In genomic region chr9:27511771-27512170, GRCh38 we compare ENCODE assay signal across 2 cellular contexts.
TF ChIP-seq lines count a peak whose summit lies in the region.

No MANE protein-coding gene starts in this region.

TF ChIP-seq in GM23338, 12 proteins besides CTCF, POLR2A, EP300 and RAD21 (continued from another document):
- TF ChIP-seq, protein P1, sequence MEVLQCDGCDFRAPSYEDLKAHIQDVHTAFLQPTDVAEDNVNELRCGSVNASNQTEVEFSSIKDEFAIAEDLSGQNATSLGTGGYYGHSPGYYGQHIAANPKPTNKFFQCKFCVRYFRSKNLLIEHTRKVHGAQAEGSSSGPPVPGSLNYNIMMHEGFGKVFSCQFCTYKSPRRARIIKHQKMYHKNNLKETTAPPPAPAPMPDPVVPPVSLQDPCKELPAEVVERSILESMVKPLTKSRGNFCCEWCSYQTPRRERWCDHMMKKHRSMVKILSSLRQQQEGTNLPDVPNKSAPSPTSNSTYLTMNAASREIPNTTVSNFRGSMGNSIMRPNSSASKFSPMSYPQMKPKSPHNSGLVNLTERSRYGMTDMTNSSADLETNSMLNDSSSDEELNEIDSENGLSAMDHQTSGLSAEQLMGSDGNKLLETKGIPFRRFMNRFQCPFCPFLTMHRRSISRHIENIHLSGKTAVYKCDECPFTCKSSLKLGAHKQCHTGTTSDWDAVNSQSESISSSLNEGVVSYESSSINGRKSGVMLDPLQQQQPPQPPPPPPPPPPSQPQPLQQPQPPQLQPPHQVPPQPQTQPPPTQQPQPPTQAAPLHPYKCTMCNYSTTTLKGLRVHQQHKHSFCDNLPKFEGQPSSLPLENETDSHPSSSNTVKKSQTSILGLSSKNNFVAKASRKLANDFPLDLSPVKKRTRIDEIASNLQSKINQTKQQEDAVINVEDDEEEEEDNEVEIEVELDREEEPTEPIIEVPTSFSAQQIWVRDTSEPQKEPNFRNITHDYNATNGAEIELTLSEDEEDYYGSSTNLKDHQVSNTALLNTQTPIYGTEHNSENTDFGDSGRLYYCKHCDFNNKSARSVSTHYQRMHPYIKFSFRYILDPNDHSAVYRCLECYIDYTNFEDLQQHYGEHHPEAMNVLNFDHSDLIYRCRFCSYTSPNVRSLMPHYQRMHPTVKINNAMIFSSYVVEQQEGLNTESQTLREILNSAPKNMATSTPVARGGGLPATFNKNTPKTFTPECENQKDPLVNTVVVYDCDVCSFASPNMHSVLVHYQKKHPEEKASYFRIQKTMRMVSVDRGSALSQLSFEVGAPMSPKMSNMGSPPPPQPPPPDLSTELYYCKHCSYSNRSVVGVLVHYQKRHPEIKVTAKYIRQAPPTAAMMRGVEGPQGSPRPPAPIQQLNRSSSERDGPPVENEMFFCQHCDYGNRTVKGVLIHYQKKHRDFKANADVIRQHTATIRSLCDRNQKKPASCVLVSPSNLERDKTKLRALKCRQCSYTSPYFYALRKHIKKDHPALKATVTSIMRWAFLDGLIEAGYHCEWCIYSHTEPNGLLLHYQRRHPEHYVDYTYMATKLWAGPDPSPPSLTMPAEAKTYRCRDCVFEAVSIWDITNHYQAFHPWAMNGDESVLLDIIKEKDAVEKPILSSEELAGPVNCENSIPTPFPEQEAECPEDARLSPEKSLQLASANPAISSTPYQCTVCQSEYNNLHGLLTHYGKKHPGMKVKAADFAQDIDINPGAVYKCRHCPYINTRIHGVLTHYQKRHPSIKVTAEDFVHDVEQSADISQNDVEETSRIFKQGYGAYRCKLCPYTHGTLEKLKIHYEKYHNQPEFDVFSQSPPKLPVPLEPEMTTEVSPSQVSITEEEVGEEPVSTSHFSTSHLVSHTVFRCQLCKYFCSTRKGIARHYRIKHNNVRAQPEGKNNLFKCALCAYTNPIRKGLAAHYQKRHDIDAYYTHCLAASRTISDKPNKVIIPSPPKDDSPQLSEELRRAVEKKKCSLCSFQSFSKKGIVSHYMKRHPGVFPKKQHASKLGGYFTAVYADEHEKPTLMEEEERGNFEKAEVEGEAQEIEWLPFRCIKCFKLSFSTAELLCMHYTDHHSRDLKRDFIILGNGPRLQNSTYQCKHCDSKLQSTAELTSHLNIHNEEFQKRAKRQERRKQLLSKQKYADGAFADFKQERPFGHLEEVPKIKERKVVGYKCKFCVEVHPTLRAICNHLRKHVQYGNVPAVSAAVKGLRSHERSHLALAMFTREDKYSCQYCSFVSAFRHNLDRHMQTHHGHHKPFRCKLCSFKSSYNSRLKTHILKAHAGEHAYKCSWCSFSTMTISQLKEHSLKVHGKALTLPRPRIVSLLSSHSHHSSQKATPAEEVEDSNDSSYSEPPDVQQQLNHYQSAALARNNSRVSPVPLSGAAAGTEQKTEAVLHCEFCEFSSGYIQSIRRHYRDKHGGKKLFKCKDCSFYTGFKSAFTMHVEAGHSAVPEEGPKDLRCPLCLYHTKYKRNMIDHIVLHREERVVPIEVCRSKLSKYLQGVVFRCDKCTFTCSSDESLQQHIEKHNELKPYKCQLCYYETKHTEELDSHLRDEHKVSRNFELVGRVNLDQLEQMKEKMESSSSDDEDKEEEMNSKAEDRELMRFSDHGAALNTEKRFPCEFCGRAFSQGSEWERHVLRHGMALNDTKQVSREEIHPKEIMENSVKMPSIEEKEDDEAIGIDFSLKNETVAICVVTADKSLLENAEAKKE (CRISPR knock-in tag; IDR thresholded peaks at IDR 0.05), result no peak
- TF ChIP-seq, protein P2, sequence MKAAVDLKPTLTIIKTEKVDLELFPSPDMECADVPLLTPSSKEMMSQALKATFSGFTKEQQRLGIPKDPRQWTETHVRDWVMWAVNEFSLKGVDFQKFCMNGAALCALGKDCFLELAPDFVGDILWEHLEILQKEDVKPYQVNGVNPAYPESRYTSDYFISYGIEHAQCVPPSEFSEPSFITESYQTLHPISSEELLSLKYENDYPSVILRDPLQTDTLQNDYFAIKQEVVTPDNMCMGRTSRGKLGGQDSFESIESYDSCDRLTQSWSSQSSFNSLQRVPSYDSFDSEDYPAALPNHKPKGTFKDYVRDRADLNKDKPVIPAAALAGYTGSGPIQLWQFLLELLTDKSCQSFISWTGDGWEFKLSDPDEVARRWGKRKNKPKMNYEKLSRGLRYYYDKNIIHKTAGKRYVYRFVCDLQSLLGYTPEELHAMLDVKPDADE (IDR thresholded peaks at IDR 0.05), result no peak
- TF ChIP-seq NANOG (IDR thresholded peaks at IDR 0.05; ENCODE audit: borderline replicate concordance) (no peak), CREB1 (CRISPR knock-in tag; IDR thresholded peaks at IDR 0.05; ENCODE audit: low read depth) (no peak), ZNF114 (CRISPR knock-in tag; IDR thresholded peaks at IDR 0.05) (no peak)

TF ChIP-seq in WTC11, 78 proteins besides CTCF, POLR2A, EP300 and RAD21 (continued from another document):
- TF ChIP-seq USF2 (CRISPR knock-in tag; IDR thresholded peaks at IDR 0.05), result peak; percentile 84
